In genomic region chr1:87880747-87881133, GRCh38 we compare ENCODE assay signal across 23 cellular contexts.
"Had no signal": no experiment of that assay in that cellular context is flagged by ENCODE, and none has a peak within 500 bp of the region (broad histone marks: within the 10 kb centered on the region; RNA-seq: fewer than 3 reads in every experiment).

No MANE protein-coding gene starts in this region.

- H3K4me1 Mint-ChIP-seq: activated B cell treated with CpG ODN at 0.5 μM for 24 hours had no signal

- H3K4me3 ChIP-seq: colonic mucosa, gastroesophageal sphincter, heart right ventricle, lower lobe of right lung, prostate gland, stomach, testis, upper lobe of right lung had no signal

- H3K36me3 ChIP-seq: colonic mucosa, gastroesophageal sphincter, heart right ventricle, lower lobe of right lung, prostate gland, stomach, upper lobe of right lung had no signal

- H3K4me1 ChIP-seq: colonic mucosa, gastroesophageal sphincter, heart right ventricle, lower lobe of right lung, prostate gland, testis, upper lobe of right lung had no signal

- H3K9me3 Mint-ChIP-seq: activated B cell treated with CpG ODN at 0.5 μM for 24 hours; activated CD8-positive, alpha-beta T cell treated with anti-CD3 and anti-CD28 coated beads for 36 hours; mesothelial cell of epicardium had no signal

- DNase-seq: activated B cell treated with CpG ODN at 0.5 μM for 24 hours; activated CD4-positive, alpha-beta T cell treated with anti-CD3 and anti-CD28 coated beads for 48 hours; activated CD8-positive, alpha-beta T cell treated with anti-CD3 and anti-CD28 coated beads for 36 hours; activated gamma-delta T cell; activated T-cell treated with anti-CD3 and anti-CD28 coated beads, Interleukin-2, amount 50 U/mL, for 48 hours; amniotic stem cell; caudate nucleus; colonic mucosa; heart right ventricle; left colon; lower lobe of right lung; nephron progenitor cell; occipital lobe; stimulated activated CD4-positive, alpha-beta T cell treated with anti-CD3 and anti-CD28 coated beads, Interleukin-1b, Interleukin-23, amount 100 ng/mL, for 48 hours; stomach; T-helper 2 cell; testis; upper lobe of right lung had no signal

- H3K27me3 Mint-ChIP-seq: activated B cell treated with CpG ODN at 0.5 μM for 24 hours had no signal

- H3K4me3 Mint-ChIP-seq: activated B cell treated with CpG ODN at 0.5 μM for 24 hours; activated CD8-positive, alpha-beta T cell treated with anti-CD3 and anti-CD28 coated beads for 36 hours; mesothelial cell of epicardium; nephron progenitor cell had no signal

- ATAC-seq: activated CD8-positive, alpha-beta T cell treated with anti-CD3 and anti-CD28 coated beads for 36 hours; activated naive CD4-positive, alpha-beta T cell treated with anti-CD3 and anti-CD28 coated beads, Interleukin-2, amount 50 U/mL, for 72 hours; gastroesophageal sphincter; heart right ventricle; left colon; lower lobe of right lung; sciatic nerve; upper lobe of right lung had no signal

- H3K27me3 ChIP-seq: colonic mucosa, gastroesophageal sphincter, heart right ventricle, stomach, testis, upper lobe of right lung had no signal

- H3K27ac Mint-ChIP-seq: activated B cell treated with CpG ODN at 0.5 μM for 24 hours; activated CD8-positive, alpha-beta T cell treated with anti-CD3 and anti-CD28 coated beads for 36 hours; activated naive CD4-positive, alpha-beta T cell treated with anti-CD3 and anti-CD28 coated beads, Interleukin-2, amount 50 U/mL, for 72 hours; mesothelial cell of epicardium; nephron progenitor cell had no signal

- H3K36me3 Mint-ChIP-seq: activated naive CD4-positive, alpha-beta T cell treated with anti-CD3 and anti-CD28 coated beads, Interleukin-2, amount 50 U/mL, for 72 hours; mesothelial cell of epicardium had no signal

- H3K27ac ChIP-seq: colonic mucosa, gastroesophageal sphincter, heart right ventricle, lower lobe of right lung, prostate gland, stomach, testis, upper lobe of right lung had no signal
